In the genomic region with DNA sequence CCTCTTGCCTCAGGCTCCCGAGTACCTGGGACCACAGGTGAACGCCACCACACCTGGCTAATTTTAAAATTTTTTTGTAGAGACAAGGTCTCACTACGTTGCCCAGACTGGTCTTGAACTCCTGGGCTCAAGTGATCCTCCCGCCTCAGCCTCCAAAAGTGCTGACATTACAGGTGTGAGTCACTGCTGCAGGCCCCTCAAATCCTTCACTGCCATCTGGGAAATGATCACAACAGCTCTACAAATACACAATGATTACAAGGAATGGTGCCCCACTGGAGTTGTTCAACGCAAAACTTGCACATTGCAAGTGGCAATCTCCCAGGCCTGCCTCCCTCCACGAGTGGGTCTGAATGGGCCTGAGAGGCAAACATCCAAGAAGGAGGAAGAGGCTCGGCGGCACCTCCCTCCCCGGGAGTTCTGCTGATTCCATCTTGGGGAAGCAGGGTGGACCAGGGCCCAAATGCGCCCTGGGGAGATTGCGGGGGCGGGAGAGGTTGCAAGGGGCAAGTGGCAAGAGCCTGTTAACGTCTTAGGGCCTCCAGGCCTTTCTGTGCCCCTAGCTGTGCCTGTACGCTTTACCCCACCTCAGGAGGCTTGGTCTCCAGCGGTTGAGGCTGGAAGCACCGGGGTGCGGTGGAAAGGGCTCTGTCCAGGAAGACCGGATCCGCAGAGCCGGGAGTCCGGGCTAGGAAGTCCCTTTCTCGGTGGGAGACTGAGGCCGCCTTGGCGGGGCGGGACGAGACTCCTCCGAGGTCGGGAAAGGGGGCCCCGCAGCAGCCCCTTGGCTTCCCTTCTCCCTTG, we compare ENCODE assay signal across 8 cellular contexts. TPM values are rescaled to one million over a fixed set of nuclear protein-coding genes. Genes with fewer than 3 reads are reported as not detected.
A peak's percentile ranks its signal among the peaks of the same experiment; 100 is the strongest.
DNase-seq lines count a peak whose midpoint lies in the region; ATAC-seq, FAIRE-seq and TF ChIP-seq lines count a peak whose summit lies in the region.

No MANE protein-coding gene starts in this region.

- H3K23ac ChIP-seq in H9 (ENCODE audit: insufficient read length, low read depth, low read length), result no peak overlapping the region

- H3K4me2 ChIP-seq in H9 (ENCODE audit: insufficient read depth, insufficient read length, low read length), result peak overlapping the region; percentile 78

- H3K9me3 ChIP-seq in H9 (ENCODE audit: control insufficient read depth, low read depth, low read length) (no peaks in the 10 kb centered on the region), T-helper 17 cell (ENCODE audit: control insufficient read depth, low read length, poor library complexity, severe bottlenecking) (no peaks in the 10 kb centered on the region)

- H3K27me3 ChIP-seq in H9 (ENCODE audit: insufficient read depth, low read length) (no peaks in the 10 kb centered on the region), rectal smooth muscle tissue (ENCODE audit: control insufficient read depth, insufficient read depth, low read length) (no peaks in the 10 kb centered on the region)

- no peak overlapping the region for H3K4ac ChIP-seq in H9 (ENCODE audit: low read depth, low read length)

- no peak overlapping the region for H4K5ac ChIP-seq in H9 (ENCODE audit: insufficient read length, low read depth, low read length)

- DNase-seq in H9, result peak; percentile 67
- DNase-seq in T-helper 17 cell, result no peak
- DNase-seq in Right ventricle myocardium superior, result peak; percentile 80
- DNase-seq in midbrain (lab: John Stamatoyannopoulos, UW), result no peak
- no peak for DNase-seq in RCC 7860 (ENCODE audit: low spot score)
- no peak for DNase-seq in iPS-NIHi11 (ENCODE audit: low spot score)

- H3K4me3 Mint-ChIP-seq in H9, result peak overlapping the region; percentile 58 to 73
- H3K4me3 Mint-ChIP-seq in T-helper 17 cell, result peak overlapping the region; percentile 56

- no peak overlapping the region for H2BK12ac ChIP-seq in H9 (ENCODE audit: insufficient read length, low read depth, low read length)

- H3K27ac Mint-ChIP-seq in H9 (no peak overlapping the region), T-helper 17 cell (no peak overlapping the region)

- no peak overlapping the region for H3T11ph ChIP-seq in H9 (ENCODE audit: low read length)

- H3K27me3 Mint-ChIP-seq in H9 (ENCODE audit: low read depth) (peaks cover 23% of the 10 kb centered on the region), T-helper 17 cell (no peaks in the 10 kb centered on the region)

- no peak overlapping the region for H2BK20ac ChIP-seq in H9 (ENCODE audit: low read depth, low read length, poor library complexity, severe bottlenecking)

- no peaks in the 10 kb centered on the region for H3K79me1 ChIP-seq in H9 (ENCODE audit: insufficient read depth, low read depth, low read length, poor library complexity, severe bottlenecking)

- TF ChIP-seq CTCF in H9 (conservative IDR thresholded peaks at IDR 0.05), result no peak

- H2BK5ac ChIP-seq in H9 (ENCODE audit: insufficient read length, low read length), result no peak overlapping the region

- no peak overlapping the region for H2BK120ac ChIP-seq in H9 (ENCODE audit: low read depth, low read length, poor library complexity, severe bottlenecking)

- no peak for ATAC-seq in T-helper 17 cell
- ATAC-seq in Right ventricle myocardium superior (ENCODE audit: poor library complexity), result peak; percentile 28
- no peak for ATAC-seq in HG02970 (IDR thresholded peaks at IDR 0.05; ENCODE audit: low FRiP score, unreplicated experiment)

- peaks cover 19% of the 10 kb centered on the region for H3K23me2 ChIP-seq in H9 (ENCODE audit: insufficient read length, low read depth, low read length, poor library complexity, severe bottlenecking)

- no peaks in the 10 kb centered on the region; a peak in 1 of 5 replicates for H3K9me3 Mint-ChIP-seq in H9

- H4K91ac ChIP-seq in H9 (ENCODE audit: insufficient read length, low read depth, low read length), result no peak overlapping the region

- peak overlapping the region; percentile 48 for H3K18ac ChIP-seq in H9 (ENCODE audit: insufficient read length, low read depth, low read length)

- no peak overlapping the region for H3K56ac ChIP-seq in H9 (ENCODE audit: insufficient read length, low read depth, low read length)

- H3K4me1 ChIP-seq in H9 (ENCODE audit: insufficient read depth, low read length) (peaks cover 9% of the 10 kb centered on the region), rectal smooth muscle tissue (ENCODE audit: control insufficient read depth, insufficient read depth, low read length) (peaks cover 28% of the 10 kb centered on the region)

- intact Hi-C loops in Right ventricle myocardium superior (cut with DNase I), result loop anchor here (2.0 to 5.0 kb wide), 2 partner anchors 95 to 118 kb away; no protein-coding TSS in a partner anchor

- H3K4me1 Mint-ChIP-seq in H9 (peaks cover 28 to 35% of the 10 kb centered on the region in 2 experiments), T-helper 17 cell (peaks cover 24% of the 10 kb centered on the region)

- H3K9ac ChIP-seq in H9 (ENCODE audit: extremely low read depth, insufficient read length, low read length), result no peak overlapping the region
- peak overlapping the region; percentile 61 for H3K9ac ChIP-seq in rectal smooth muscle tissue (ENCODE audit: low read length)

- H2AFZ ChIP-seq in H9 (ENCODE audit: low read length), result no peak overlapping the region

- H3K36me3 ChIP-seq in rectal smooth muscle tissue (ENCODE audit: control insufficient read depth, insufficient read depth, low read length), result no peaks in the 10 kb centered on the region

- no peak for FAIRE-seq in RCC 7860 (lab: Jason Lieb, UNC)

- H3K14ac ChIP-seq in H9 (ENCODE audit: insufficient read depth, low read length), result peak overlapping the region; percentile 78

- H2BK15ac ChIP-seq in H9 (ENCODE audit: low read depth, low read length), result no peak overlapping the region; the same call in 1 of the 2 replicates

- H4K8ac ChIP-seq in H9 (replicated peaks; ENCODE audit: insufficient read length, low read depth, low read length), result no peak overlapping the region

- no peaks in the 10 kb centered on the region; the same call in 1 of the 2 replicates for H3K79me2 ChIP-seq in H9 (ENCODE audit: insufficient read depth, low read length)

- H4K20me1 ChIP-seq in H9 (ENCODE audit: control insufficient read depth, insufficient read depth, insufficient read length), result no peaks in the 10 kb centered on the region

- H2AK5ac ChIP-seq in H9 (ENCODE audit: insufficient read length, low read length), result no peak overlapping the region

- H3K27ac ChIP-seq in H9 (ENCODE audit: insufficient read length, low read depth, low read length) (no peak overlapping the region), rectal smooth muscle tissue (ENCODE audit: low read depth, low read length) (peak overlapping the region; percentile 97)

- H3K36me3 Mint-ChIP-seq in H9 (ENCODE audit: insufficient read depth in 1 of 3, low read depth in 3 of 3), result peaks cover 0 to 6% (median 0%) of the 10 kb centered on the region in 3 experiments; a peak in 3 of 7 replicates
- H3K36me3 Mint-ChIP-seq in T-helper 17 cell (ENCODE audit: low read depth), result peaks cover 4% of the 10 kb centered on the region

- no CpG with 5 or more reads among the region's 29 CpGs for WGBS in H9 (ENCODE audit: extremely low coverage, insufficient read length, low lambda C conversion rate)

- peak overlapping the region; percentile 74 for H3K4me3 ChIP-seq in rectal smooth muscle tissue (ENCODE audit: low read length)

RNA-seq across cellular contexts. Expression of a gene that starts 0.7 kb away (rescaled TPM):
- 49.9 and 51.1 TPM in 2 replicates for total RNA-seq in H9 (2021)
- 1 to 10 TPM; 5.7 to 7.0 TPM for total RNA-seq in T-helper 17 cell
- 157 TPM for total RNA-seq in Right ventricle myocardium superior

RNA-seq across cellular contexts. Expression of a gene that starts 24.9 kb away (rescaled TPM):
- total RNA-seq in H9 (2021), result 230 TPM in 2 replicates
- total RNA-seq in T-helper 17 cell, result 1 to 10 TPM; 4.1 to 6.4 TPM
- 2.9 TPM for total RNA-seq in Right ventricle myocardium superior

RNA-seq across cellular contexts. Expression of a gene that starts 58.8 kb away (rescaled TPM):
- total RNA-seq in H9 (2021), result 0.55 and 0.59 TPM in 2 replicates
- total RNA-seq in T-helper 17 cell, result 1 to 10 TPM in 1 of 2 donors, under 1 TPM in 1; 0.77 to 1.7 TPM
- not detected for total RNA-seq in Right ventricle myocardium superior

Comparison
In these comparisons a context has a peak if more than half of its experiments do, and no peak if none do; other contexts are left out.
1. DNase-seq: peak in H9 (single experiment) and Right ventricle myocardium superior (single experiment); none in T-helper 17 cell (0 of 3), midbrain (single experiment), RCC 7860 (single experiment) and iPS-NIHi11 (single experiment).
2. RNA of a gene that starts 24.9 kb away (total RNA-seq): 230 TPM in H9; 4.1 to 6.4 TPM in T-helper 17 cell and 2.9 TPM in Right ventricle myocardium superior (single experiment); every median in the first group is over 10 times any median in the second.